17 cellular contexts compared by ENCODE assay signal in genomic region chr2:138648606-138649005, GRCh38.
DNase-seq lines count a peak whose midpoint lies in the region; ATAC-seq and TF ChIP-seq lines count a peak whose summit lies in the region.
"Had no signal": no experiment of that assay in that cellular context is flagged by ENCODE, and none has a peak within 500 bp of the region (broad histone marks: within the 10 kb centered on the region; RNA-seq: fewer than 3 reads in every experiment).

No MANE protein-coding gene starts in this region.

- no peaks in the 10 kb centered on the region for H3K27me3 Mint-ChIP-seq in H9 (ENCODE audit: low read depth)
- H3K27me3 Mint-ChIP-seq in WTC11 (ENCODE audit: low read depth), result no peaks in the 10 kb centered on the region; the same call in 1 of the 2 replicates

- H3K27ac Mint-ChIP-seq in H9 (peak overlapping the region in 2 of 3 experiments; percentile 50 to 85; a peak in 3 of 7 replicates), WTC11 (no peak overlapping the region)
- H3K27ac Mint-ChIP-seq: CD4-positive, alpha-beta T cell; HFFc6 had no signal

- CTCF ChIA-PET in WTC11 (lab: Charles Lee), result interaction anchor here (1.1 to 1.6 kb wide), 2 partner anchors 147 to 178 kb away, joined by 4 to 5 read pairs; partner anchors contain the start of gene SPOPL

- H3K4me1 ChIP-seq in H9 (ENCODE audit: insufficient read depth, low read length), result peaks cover 18% of the 10 kb centered on the region
- peaks cover 19% of the 10 kb centered on the region for H3K4me1 ChIP-seq in iPS-18a (ENCODE audit: control insufficient read depth, low read depth, low read length)
- no peaks in the 10 kb centered on the region for H3K4me1 ChIP-seq in trophoblast cell (ENCODE audit: control insufficient read depth in 1 of 2, insufficient read depth in 2 of 2, low read length in 2 of 2)
- H3K4me1 ChIP-seq: BE2C had no signal

- H4K91ac ChIP-seq in H9 (ENCODE audit: insufficient read length, low read depth, low read length) (no peak overlapping the region), trophoblast cell (ENCODE audit: low read depth, low read length) (no peak overlapping the region)

- H2AFZ ChIP-seq in H9 (ENCODE audit: low read length), result no peak overlapping the region
- no peak overlapping the region for H2AFZ ChIP-seq in trophoblast cell (ENCODE audit: insufficient read depth, low read length, poor library complexity)

- POLR2A ChIA-PET in WTC11 (lab: Charles Lee), result no interaction called here

- peak; percentile 46 for DNase-seq in H9
- no peak for DNase-seq in WTC11 (ENCODE audit: low spot score)
- DNase-seq in activated CD4-positive, alpha-beta T cell treated with anti-CD3 and anti-CD28 coated beads for 1 hour, result no peak
- DNase-seq in C1 segment of cervical spinal cord (lab: John Stamatoyannopoulos, UW), result no peak
- DNase-seq in activated CD8-positive, alpha-beta memory T cell treated with anti-CD3 and anti-CD28 coated beads, Interleukin-2, amount 50 U/mL, for 48 hours, result no peak
- DNase-seq in trophoblast cell, result no peak
- DNase-seq: ACHN; BE2C; Caco-2; CD4-positive, alpha-beta T cell; DMS79 treated with DMSO at 0.1 percent for 48 hours; HFFc6 had no signal

- H2BK5ac ChIP-seq in H9 (ENCODE audit: insufficient read length, low read length) (no peak overlapping the region), trophoblast cell (ENCODE audit: low read depth, low read length, poor library complexity) (no peak overlapping the region)

- H3K23ac ChIP-seq in H9 (ENCODE audit: insufficient read length, low read depth, low read length) (no peak overlapping the region), trophoblast cell (ENCODE audit: low read length) (no peak overlapping the region)

- H2AK5ac ChIP-seq in H9 (ENCODE audit: insufficient read length, low read length) (no peak overlapping the region), trophoblast cell (ENCODE audit: low read length) (no peak overlapping the region)

- no peak overlapping the region for H4K5ac ChIP-seq in H9 (ENCODE audit: insufficient read length, low read depth, low read length)

- H3K4me1 Mint-ChIP-seq in H9 (peaks cover 30% of the 10 kb centered on the region in 2 experiments), WTC11 (peaks cover 26% of the 10 kb centered on the region)

- no peaks in the 10 kb centered on the region for H3K23me2 ChIP-seq in H9 (ENCODE audit: insufficient read length, low read depth, low read length, poor library complexity, severe bottlenecking)

- H3K9ac ChIP-seq in H9 (ENCODE audit: extremely low read depth, insufficient read length, low read length) (no peak overlapping the region), iPS-18a (ENCODE audit: low read length) (no peak overlapping the region), trophoblast cell (ENCODE audit: low read length) (no peak overlapping the region)
- H3K9ac ChIP-seq: KMS-11 had no signal

- no peak overlapping the region for H3K27ac ChIP-seq in H9 (ENCODE audit: insufficient read length, low read depth, low read length)
- no peak overlapping the region for H3K27ac ChIP-seq in iPS-18a (ENCODE audit: low read length)
- no peak overlapping the region for H3K27ac ChIP-seq in trophoblast cell (ENCODE audit: low read depth, low read length)
- H3K27ac ChIP-seq: C4-2B, KMS-11 had no signal

- H3K9me3 ChIP-seq in H9 (ENCODE audit: control insufficient read depth, low read depth, low read length) (no peaks in the 10 kb centered on the region), iPS-18a (ENCODE audit: control insufficient read depth, low read depth, low read length) (no peaks in the 10 kb centered on the region), trophoblast cell (ENCODE audit: insufficient read depth, low read depth, low read length) (no peaks in the 10 kb centered on the region)
- H3K9me3 ChIP-seq: BE2C, Caco-2 had no signal

- no CpG with 5 or more reads among the region's 4 CpGs for WGBS in H9 (ENCODE audit: extremely low coverage, insufficient read length, low lambda C conversion rate)
- WGBS in trophoblast cell (ENCODE audit: extremely low coverage, insufficient coverage, insufficient read length), result no CpG with 5 or more reads among the region's 4 CpGs

- H3K56ac ChIP-seq in H9 (ENCODE audit: insufficient read length, low read depth, low read length), result no peak overlapping the region

- H3K79me2 ChIP-seq in H9 (ENCODE audit: insufficient read depth, low read length) (no peaks in the 10 kb centered on the region), trophoblast cell (ENCODE audit: control insufficient read depth, insufficient read depth, low read length, poor library complexity) (no peaks in the 10 kb centered on the region)

- H3K36me3 ChIP-seq in iPS-18a (ENCODE audit: control insufficient read depth, low read depth, low read length) (no peaks in the 10 kb centered on the region), trophoblast cell (ENCODE audit: control insufficient read depth in 1 of 2, insufficient read depth in 2 of 2, low read length in 2 of 2) (no peaks in the 10 kb centered on the region)
- H3K36me3 ChIP-seq: BE2C had no signal

- TF ChIP-seq CTCF in H9 (conservative IDR thresholded peaks at IDR 0.05) (no peak), WTC11 (IDR thresholded peaks at IDR 0.05) (no peak)

- H3K36me3 Mint-ChIP-seq in H9 (ENCODE audit: insufficient read depth in 1 of 3, low read depth in 3 of 3), result no peaks in the 10 kb centered on the region
- no peaks in the 10 kb centered on the region for H3K36me3 Mint-ChIP-seq in WTC11

- H3K27me3 ChIP-seq in H9 (ENCODE audit: insufficient read depth, low read length) (no peaks in the 10 kb centered on the region), iPS-18a (ENCODE audit: control insufficient read depth, insufficient read depth, low read length) (no peaks in the 10 kb centered on the region), trophoblast cell (ENCODE audit: insufficient read depth, low read length) (no peaks in the 10 kb centered on the region)
- H3K27me3 ChIP-seq: BE2C had no signal

- H4K8ac ChIP-seq in H9 (replicated peaks; ENCODE audit: insufficient read length, low read depth, low read length) (no peak overlapping the region), trophoblast cell (ENCODE audit: low read depth, low read length) (no peak overlapping the region)

- H3K79me1 ChIP-seq in H9 (ENCODE audit: insufficient read depth, low read depth, low read length, poor library complexity, severe bottlenecking), result no peaks in the 10 kb centered on the region
- H3K79me1 ChIP-seq in trophoblast cell (ENCODE audit: low read length), result peaks cover 4% of the 10 kb centered on the region

- H3K9me3 Mint-ChIP-seq in H9 (no peaks in the 10 kb centered on the region), WTC11 (no peaks in the 10 kb centered on the region)
- H3K9me3 Mint-ChIP-seq: CD4-positive, alpha-beta T cell had no signal

- H3K18ac ChIP-seq in H9 (ENCODE audit: insufficient read length, low read depth, low read length), result no peak overlapping the region
- H3K18ac ChIP-seq in trophoblast cell (ENCODE audit: low read length), result no peak overlapping the region

- H3K4me2 ChIP-seq in H9 (ENCODE audit: insufficient read depth, insufficient read length, low read length) (peak overlapping the region; percentile 14), trophoblast cell (ENCODE audit: low read length) (no peak overlapping the region)
- H3K4me2 ChIP-seq: KMS-11 had no signal

- ATAC-seq in WTC11, result peak; percentile 88
- ATAC-seq: GM12878, HCT116 had no signal

- no peak overlapping the region for H4K12ac ChIP-seq in trophoblast cell (ENCODE audit: low read depth, low read length)

- H3K4ac ChIP-seq in H9 (ENCODE audit: low read depth, low read length) (no peak overlapping the region), trophoblast cell (ENCODE audit: low read depth, low read length) (no peak overlapping the region)

- H2BK15ac ChIP-seq in H9 (ENCODE audit: low read depth, low read length), result no peak overlapping the region

- H2BK12ac ChIP-seq in H9 (ENCODE audit: insufficient read length, low read depth, low read length) (no peak overlapping the region), trophoblast cell (ENCODE audit: low read length) (no peak overlapping the region)

- no peak overlapping the region for H3T11ph ChIP-seq in H9 (ENCODE audit: low read length)

- H3K14ac ChIP-seq in H9 (ENCODE audit: insufficient read depth, low read length) (no peak overlapping the region; the same call in 1 of the 2 replicates), trophoblast cell (ENCODE audit: low read length) (no peak overlapping the region)

- H2BK120ac ChIP-seq in H9 (ENCODE audit: low read depth, low read length, poor library complexity, severe bottlenecking) (no peak overlapping the region), trophoblast cell (ENCODE audit: insufficient read depth, low read length, poor library complexity) (no peak overlapping the region)

- no peak overlapping the region for H2BK20ac ChIP-seq in H9 (ENCODE audit: low read depth, low read length, poor library complexity, severe bottlenecking)

- H3K4me3 Mint-ChIP-seq in H9 (peak overlapping the region in 1 of 2 experiments; percentile 1; a peak in 1 of 5 replicates), WTC11 (no peak overlapping the region)
- H3K4me3 Mint-ChIP-seq: CD4-positive, alpha-beta T cell; HFFc6 had no signal

- H4K20me1 ChIP-seq in H9 (ENCODE audit: control insufficient read depth, insufficient read depth, insufficient read length), result no peaks in the 10 kb centered on the region

- H3K4me3 ChIP-seq in iPS-18a (ENCODE audit: low read length), result peak overlapping the region; percentile 19
- no peak overlapping the region for H3K4me3 ChIP-seq in trophoblast cell (ENCODE audit: low read depth, low read length)
- H3K4me3 ChIP-seq: GM12878 had no signal

TF ChIP-seq in WTC11, 78 proteins besides CTCF, POLR2A, EP300 and RAD21 (continues in another document):
- no peak for TF ChIP-seq NR3C1 (CRISPR knock-in tag; conservative IDR thresholded peaks at IDR 0.05; ENCODE audit: low read depth)
- no peak for TF ChIP-seq ZNF232 (CRISPR knock-in tag; IDR thresholded peaks at IDR 0.05)
